27 cellular contexts compared by ENCODE assay signal in the genomic region with DNA sequence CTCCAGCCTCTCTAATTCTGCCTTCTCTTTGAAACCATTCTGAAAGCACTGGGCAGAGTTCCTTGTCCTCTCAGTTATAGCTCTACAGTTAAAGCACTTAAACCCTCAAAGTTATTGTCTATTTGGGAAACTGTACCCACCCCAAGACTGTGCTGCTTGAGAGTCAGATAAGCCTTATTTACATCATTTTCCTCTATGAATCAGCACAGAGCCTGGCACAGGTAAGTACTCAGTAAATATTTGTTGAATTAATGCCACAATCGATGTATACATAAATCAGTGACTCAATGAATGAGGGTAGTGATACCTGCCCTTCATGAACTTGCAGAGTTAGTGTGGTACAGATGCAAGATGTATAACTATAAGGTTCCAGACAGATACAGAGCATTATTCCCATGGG.
"Had no signal": no experiment of that assay in that cellular context is flagged by ENCODE, and none has a peak within 500 bp of the region (broad histone marks: within the 10 kb centered on the region; RNA-seq: fewer than 3 reads in every experiment).

No MANE protein-coding gene starts in this region.

- H3K36me3 ChIP-seq: MG63, Peyer's patch had no signal

- H3K9ac ChIP-seq: KMS-11 had no signal

- H3K27ac ChIP-seq: KMS-11, Peyer's patch, RWPE1 had no signal

- H3K4me3 ChIP-seq: MG63, Peyer's patch had no signal

- H3K27me3 ChIP-seq: MG63, Peyer's patch had no signal

- H3K9me3 ChIP-seq: Peyer's patch had no signal

- DNase-seq: activated B cell treated with CpG ODN at 0.5 μM for 24 hours; activated CD4-positive, alpha-beta T cell treated with anti-CD3 and anti-CD28 coated beads for 1 hour; activated CD4-positive, alpha-beta T cell treated with anti-CD3 and anti-CD28 coated beads, Interleukin-2, amount 10 ng/mL, durations not matched to agents 24 days and 14 days; activated CD4-positive, alpha-beta T cell treated with anti-CD3 and anti-CD28 coated beads, Interleukin-2, amount 50 U/mL, for 48 hours; activated CD8-positive, alpha-beta memory T cell treated with anti-CD3 and anti-CD28 coated beads, Interleukin-2, amount 10 ng/mL, durations not matched to agents 7 days and 5 days; activated effector memory CD4-positive, alpha-beta T cell treated with Interleukin-2 at 50 U/mL for 16 hours; activated naive CD4-positive, alpha-beta T cell; activated T-cell treated with anti-CD3 and anti-CD28 coated beads, Interleukin-2, amount 50 U/mL, for 24 hours; aorta; MG63; MV-4-11; NCI-H1105; NCI-H1436; NCI-H1694 treated with DMSO at 0.1 percent for 48 hours; NCI-H2029 treated with DMSO at 0.1 percent for 48 hours; NCI-H345; NCI-H510A; NCI-H526 treated with DMSO at 0.1 percent for 48 hours; NCI-H82; NK-92 treated with Interleukin-12 subunit alpha and Interleukin-12 subunit beta, amount 100 ng/mL, for 24 hours; OCI-M1; Peyer's patch; SHP77 treated with DMSO at 0.1 percent for 48 hours; T-helper 17 cell; T-helper 9 cell had no signal

- H3K4me1 ChIP-seq: Peyer's patch had no signal

- ATAC-seq: activated CD8-positive, alpha-beta memory T cell treated with anti-CD3 and anti-CD28 coated beads, Interleukin-2, amount 10 ng/mL, durations not matched to agents 7 days and 5 days; T-helper 17 cell had no signal

- H3K4me2 ChIP-seq: KMS-11 had no signal
